Comparison of ENCODE assay signal across 5 cellular contexts in the genomic region with DNA sequence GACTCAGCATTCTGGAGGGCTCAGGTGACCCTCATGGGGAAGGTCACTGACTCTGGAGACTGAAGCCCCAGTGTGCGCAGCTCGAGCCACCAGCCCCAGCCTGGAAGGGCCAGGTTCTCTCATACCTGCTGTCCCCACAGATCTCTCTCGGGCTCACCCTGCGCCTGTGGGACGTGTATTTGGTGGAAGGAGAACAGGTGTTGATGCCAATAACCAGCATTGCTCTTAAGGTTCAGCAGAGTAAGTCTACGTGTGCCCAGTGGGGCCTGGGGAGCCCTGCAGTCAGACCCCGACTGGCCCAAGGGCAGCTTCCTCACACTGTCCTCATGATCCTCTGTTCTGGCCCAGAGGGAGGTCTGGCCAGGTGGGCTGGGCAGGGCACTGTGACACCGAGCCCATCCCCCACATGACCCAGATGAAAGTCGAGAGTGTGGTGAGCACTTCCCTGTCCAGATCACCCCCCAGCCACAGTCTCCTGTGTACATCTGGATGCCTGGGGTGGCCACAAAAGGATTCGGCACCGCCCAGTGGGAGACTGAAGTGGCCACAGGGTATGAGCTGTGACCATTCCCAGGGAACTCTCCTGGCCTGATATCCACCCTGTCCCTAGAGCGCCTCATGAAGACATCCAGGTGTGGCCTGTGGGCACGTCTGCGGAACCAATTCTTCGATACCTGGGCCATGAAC. TPM values are rescaled to one million over a fixed set of nuclear protein-coding genes. Genes with fewer than 3 reads are reported as not detected.
"Had no signal": no experiment of that assay in that cellular context is flagged by ENCODE, and none has a peak within 500 bp of the region (broad histone marks: within the 10 kb centered on the region; RNA-seq: fewer than 3 reads in every experiment).

No MANE protein-coding gene starts in this region.

RNA-seq across cellular contexts. Expression of a gene that starts 21.8 kb away (rescaled TPM):
- total RNA-seq: MCF 10A, NCI-H460, RPMI7951, SJCRH30, SK-MEL-5 had no signal

RNA-seq across cellular contexts. Expression of a gene that starts 59.4 kb away (rescaled TPM):
- total RNA-seq: MCF 10A, NCI-H460, SK-MEL-5 had no signal
